Comparison of ENCODE assay signal across 8 cellular contexts in the genomic region with DNA sequence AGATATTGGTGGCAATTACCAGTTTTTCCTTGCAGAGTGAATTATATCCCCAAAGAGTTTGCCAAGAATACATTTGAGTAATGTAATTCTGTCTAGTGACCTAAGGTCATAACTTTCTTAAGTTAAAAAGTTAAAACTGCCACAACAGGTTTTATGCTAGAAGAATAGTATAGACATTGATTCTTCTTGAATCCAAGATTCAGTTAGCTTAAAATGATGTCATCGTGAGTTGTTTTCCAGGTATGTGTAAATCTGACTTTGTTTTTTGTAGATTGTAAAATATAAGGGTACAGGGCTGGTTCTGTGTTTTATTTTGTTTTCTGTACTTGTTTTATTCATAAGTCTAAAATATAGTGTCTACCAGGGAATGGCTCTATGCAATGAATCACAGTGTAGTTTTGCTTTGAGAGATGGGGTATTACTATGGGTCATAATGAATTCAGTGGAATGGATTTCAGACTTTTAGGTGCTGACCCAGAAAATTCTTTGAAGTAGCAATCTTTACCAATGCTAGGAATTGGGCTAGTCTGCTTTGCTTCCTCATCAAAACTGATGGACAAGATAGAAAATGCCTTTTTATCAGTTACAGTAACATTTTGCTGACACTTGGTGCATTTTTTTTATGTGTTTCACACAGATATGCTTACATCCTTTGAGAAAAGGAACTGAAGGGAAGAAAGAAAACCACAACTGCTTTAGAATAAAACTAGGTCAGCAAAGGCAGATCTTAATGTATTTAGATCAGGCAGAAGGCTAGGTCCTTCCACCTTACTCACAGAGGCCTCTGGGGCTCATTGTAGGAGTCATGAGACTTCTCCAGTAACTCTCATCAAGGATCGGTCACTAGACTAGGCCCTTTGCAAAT. TPM values are rescaled to one million over a fixed set of nuclear protein-coding genes. Genes with fewer than 3 reads are reported as not detected.
A peak's percentile ranks its signal among the peaks of the same experiment; 100 is the strongest.
DNase-seq lines count a peak whose midpoint lies in the region; ATAC-seq and TF ChIP-seq lines count a peak whose summit lies in the region.

No MANE protein-coding gene starts in this region.

- H3K4me1 ChIP-seq in hepatocyte (ENCODE audit: insufficient read depth) = peaks cover 4% of the 10 kb centered on the region

- peaks cover 34% of the 10 kb centered on the region for H3K79me2 ChIP-seq in hepatocyte

- H3K4me3 ChIP-seq in NB4 (ENCODE audit: low read depth, low read length) (no peak overlapping the region), hepatocyte (no peak overlapping the region)

- peak overlapping the region; percentile 24 for H3K27ac ChIP-seq in hepatocyte

- no peak for TF ChIP-seq POLR2A in NB4 (IDR thresholded peaks at IDR 0.05; ENCODE audit: extremely low read depth, insufficient read length)

- H4K20me1 ChIP-seq in hepatocyte (ENCODE audit: insufficient read depth, poor library complexity, severe bottlenecking) = no peaks in the 10 kb centered on the region

- WGBS in hepatocyte (ENCODE audit: low lambda C conversion rate, missing lambda C conversion rate) = 77% methylated on average over 2 of the region's 2 CpGs

- H3K36me3 ChIP-seq in hepatocyte (replicated peaks; ENCODE audit: insufficient read depth, low read depth) = no peaks in the 10 kb centered on the region

- H3K9me3 ChIP-seq in hepatocyte (ENCODE audit: low read depth) = no peaks in the 10 kb centered on the region

- TF ChIP-seq CTCF in NB4 (IDR thresholded peaks at IDR 0.05; ENCODE audit: low read depth, low read length) (no peak), hepatocyte (IDR thresholded peaks at IDR 0.05; ENCODE audit: poor library complexity) (no peak)

- no peak overlapping the region for H3K4me2 ChIP-seq in hepatocyte

- H3K9me2 ChIP-seq in hepatocyte (replicated peaks; ENCODE audit: insufficient read depth) = no peaks in the 10 kb centered on the region

- H2AFZ ChIP-seq in hepatocyte = no peak overlapping the region

- DNase-seq in NB4 (ENCODE audit: low read depth) = peak; percentile 39
- DNase-seq in hepatocyte (ENCODE audit: low spot score) = no peak
- no peak for DNase-seq in globus pallidus (ENCODE audit: low spot score)
- DNase-seq in SHP77 (lab: John Stamatoyannopoulos, UW) = no peak
- no peak for DNase-seq in posterior cingulate gyrus
- DNase-seq in mesenteric fat pad (ENCODE audit: low spot score) = no peak

- intact Hi-C loops in posterior cingulate gyrus (cut with DNase I) = no loop called here

- peak; percentile 31 for ATAC-seq in GM18519 (IDR thresholded peaks at IDR 0.05; ENCODE audit: low FRiP score, unreplicated experiment)
- peak; percentile 32 for ATAC-seq in HG02588 (IDR thresholded peaks at IDR 0.05; ENCODE audit: unreplicated experiment)

- no peaks in the 10 kb centered on the region for H3K27me3 ChIP-seq in hepatocyte

RNA-seq across cellular contexts. Expression of gene MGAT5, which starts 20.8 kb away (rescaled TPM):
- total RNA-seq in hepatocyte = 30.2 and 32.1 TPM in 2 replicates
- 5.3 and 9.1 TPM in 2 replicates for polyA plus RNA-seq in hepatocyte
- 37.5 TPM for total RNA-seq in mesenteric fat pad
